23 cellular contexts compared by ENCODE assay signal in genomic region chr4:68872442-68873217, GRCh38. TPM values are rescaled to one million over a fixed set of nuclear protein-coding genes. Genes with fewer than 3 reads are reported as not detected.
DNase-seq lines count a peak whose midpoint lies in the region; ATAC-seq and TF ChIP-seq lines count a peak whose summit lies in the region.
"Had no signal": no experiment of that assay in that cellular context is flagged by ENCODE, and none has a peak within 500 bp of the region (broad histone marks: within the 10 kb centered on the region; RNA-seq: fewer than 3 reads in every experiment).

No MANE protein-coding gene starts in this region.

- no peak overlapping the region for H3K56ac ChIP-seq in H9 (ENCODE audit: insufficient read length, low read depth, low read length)

- intact Hi-C loops in colonic mucosa (cut with DNase I) = no loop called here

- no peaks in the 10 kb centered on the region for H4K20me1 ChIP-seq in H9 (ENCODE audit: control insufficient read depth, insufficient read depth, insufficient read length)

- H3K4ac ChIP-seq in H9 (ENCODE audit: low read depth, low read length) = no peak overlapping the region

- H3T11ph ChIP-seq in H9 (ENCODE audit: low read length) = no peak overlapping the region

- H3K27ac ChIP-seq in colonic mucosa (peak overlapping the region; percentile 58), H9 (ENCODE audit: insufficient read length, low read depth, low read length) (no peak overlapping the region), upper lobe of left lung (no peak overlapping the region)
- H3K27ac ChIP-seq: prostate gland, SJSA1 had no signal

- H3K79me1 ChIP-seq in H9 (ENCODE audit: insufficient read depth, low read depth, low read length, poor library complexity, severe bottlenecking) = no peaks in the 10 kb centered on the region

- H3K27me3 ChIP-seq in colonic mucosa (no peaks in the 10 kb centered on the region), H9 (ENCODE audit: insufficient read depth, low read length) (no peaks in the 10 kb centered on the region), upper lobe of left lung (no peaks in the 10 kb centered on the region)
- H3K27me3 ChIP-seq: SJSA1 had no signal

- H4K91ac ChIP-seq in H9 (ENCODE audit: insufficient read length, low read depth, low read length) = no peak overlapping the region

- DNase-seq in DMS53 (lab: John Stamatoyannopoulos, UW) (peak; percentile 59), NCI-H146 treated with DMSO at 0.1 percent for 48 hours (lab: John Stamatoyannopoulos, UW; ENCODE audit: unreplicated experiment) (peak; percentile 42), colonic mucosa (no peak), H9 (no peak), upper lobe of left lung (no peak), AML-193 (lab: John Stamatoyannopoulos, UW) (no peak)
- no peak for DNase-seq in stimulated activated CD4-positive, alpha-beta T cell treated with anti-CD3 and anti-CD28 coated beads, Interleukin-12 subunit alpha, Interleukin-12 subunit beta, amount 100 ng/mL, for 4 hours
- DNase-seq: activated CD8-positive, alpha-beta T cell treated with anti-CD3 and anti-CD28 coated beads, Interleukin-2, amount 10 ng/mL, durations not matched to agents 7 days and 5 days; activated T-cell treated with anti-CD3 and anti-CD28 coated beads, Interleukin-2, amount 50 U/mL, for 48 hours; CD8-positive, alpha-beta memory T cell; hippocampal formation; natural killer cell; NCI-H1930; NCI-H82; stimulated activated CD8-positive, alpha-beta memory T cell treated with anti-CD3 and anti-CD28 coated beads, Interleukin-4, amount 100 ng/mL, for 48 hours; substantia nigra had no signal

- H3K4me2 ChIP-seq in H9 (ENCODE audit: insufficient read depth, insufficient read length, low read length) = no peak overlapping the region

- no peak overlapping the region for H2AFZ ChIP-seq in H9 (ENCODE audit: low read length)

- H3K79me2 ChIP-seq in H9 (ENCODE audit: insufficient read depth, low read length) = no peaks in the 10 kb centered on the region

- H3K27me3 Mint-ChIP-seq in nephron (ENCODE audit: low read depth) = no peaks in the 10 kb centered on the region
- no peaks in the 10 kb centered on the region for H3K27me3 Mint-ChIP-seq in H9 (ENCODE audit: low read depth)
- H3K27me3 Mint-ChIP-seq: activated naive CD4-positive, alpha-beta T cell treated with anti-CD3 and anti-CD28 coated beads, Interleukin-2, amount 50 U/mL, for 24 hours; CD8-positive, alpha-beta memory T cell; memory B cell had no signal

- no peak overlapping the region for H4K8ac ChIP-seq in H9 (replicated peaks; ENCODE audit: insufficient read length, low read depth, low read length)

- no peak for TF ChIP-seq EP300 in upper lobe of left lung (IDR thresholded peaks at IDR 0.05)

- no peak overlapping the region for H3K4me3 ChIP-seq in colonic mucosa
- no peak overlapping the region for H3K4me3 ChIP-seq in upper lobe of left lung
- H3K4me3 ChIP-seq: prostate gland, SJSA1 had no signal

- TF ChIP-seq CTCF in colonic mucosa (IDR thresholded peaks at IDR 0.05) (no peak), nephron (IDR thresholded peaks at IDR 0.05; ENCODE audit: unreplicated experiment in 3 of 3) (no peak), H9 (conservative IDR thresholded peaks at IDR 0.05) (no peak), upper lobe of left lung (IDR thresholded peaks at IDR 0.05) (no peak)

- H3K4me3 Mint-ChIP-seq in nephron (no peak overlapping the region), H9 (no peak overlapping the region)
- H3K4me3 Mint-ChIP-seq: activated CD8-positive, alpha-beta T cell treated with anti-CD3 and anti-CD28 coated beads, Interleukin-2, amount 10 ng/mL, durations not matched to agents 7 days and 5 days; activated naive CD4-positive, alpha-beta T cell treated with anti-CD3 and anti-CD28 coated beads, Interleukin-2, amount 50 U/mL, for 24 hours; CD8-positive, alpha-beta memory T cell; memory B cell; natural killer cell; T-helper 2 cell treated with Interferon-gamma antibody and Interleukin-4, amounts not matched to agents 5 μg/mL and 100 μg/mL, for 36 hours had no signal

- H3K23ac ChIP-seq in H9 (ENCODE audit: insufficient read length, low read depth, low read length) = no peak overlapping the region

- no peak overlapping the region for H2AK5ac ChIP-seq in H9 (ENCODE audit: insufficient read length, low read length)

- H4K5ac ChIP-seq in H9 (ENCODE audit: insufficient read length, low read depth, low read length) = no peak overlapping the region

- H3K36me3 Mint-ChIP-seq in nephron (ENCODE audit: low read depth) (no peaks in the 10 kb centered on the region), H9 (ENCODE audit: insufficient read depth in 1 of 3, low read depth in 3 of 3) (peaks cover 0 to 5% (median 0%) of the 10 kb centered on the region in 3 experiments; a peak in 4 of 7 replicates)
- H3K36me3 Mint-ChIP-seq: activated naive CD4-positive, alpha-beta T cell treated with anti-CD3 and anti-CD28 coated beads, Interleukin-2, amount 50 U/mL, for 24 hours; CD8-positive, alpha-beta memory T cell; memory B cell; natural killer cell had no signal

- no peak overlapping the region for H2BK120ac ChIP-seq in H9 (ENCODE audit: low read depth, low read length, poor library complexity, severe bottlenecking)

- ATAC-seq in upper lobe of left lung (ENCODE audit: low FRiP score in 2 of 2) = no peak
- ATAC-seq: activated CD8-positive, alpha-beta T cell treated with anti-CD3 and anti-CD28 coated beads, Interleukin-2, amount 10 ng/mL, durations not matched to agents 7 days and 5 days; natural killer cell; Panc1 had no signal

- H3K4me1 ChIP-seq in colonic mucosa (no peaks in the 10 kb centered on the region), H9 (ENCODE audit: insufficient read depth, low read length) (no peaks in the 10 kb centered on the region), upper lobe of left lung (peaks cover 0 to 7% (median 0%) of the 10 kb centered on the region in 4 donors)
- H3K4me1 ChIP-seq: prostate gland, SJSA1 had no signal

- H3K23me2 ChIP-seq in H9 (ENCODE audit: insufficient read length, low read depth, low read length, poor library complexity, severe bottlenecking) = no peaks in the 10 kb centered on the region

- no CpG with 5 or more reads among the region's 3 CpGs for WGBS in H9 (ENCODE audit: extremely low coverage, insufficient read length, low lambda C conversion rate)
- 52 to 63% methylated on average over 3 of the region's 3 CpGs for WGBS in upper lobe of left lung, 2 donors

- H3K9me3 ChIP-seq in colonic mucosa (no peaks in the 10 kb centered on the region), H9 (ENCODE audit: control insufficient read depth, low read depth, low read length) (no peaks in the 10 kb centered on the region), upper lobe of left lung (no peaks in the 10 kb centered on the region)
- H3K9me3 ChIP-seq: prostate gland, SJSA1 had no signal

- no peak overlapping the region for H3K9ac ChIP-seq in colonic mucosa (ENCODE audit: low read depth in 2 of 2, low read length in 2 of 2)
- no peak overlapping the region for H3K9ac ChIP-seq in H9 (ENCODE audit: extremely low read depth, insufficient read length, low read length)

- H3K4me1 Mint-ChIP-seq in nephron (peaks cover 8% of the 10 kb centered on the region), H9 (peaks cover 0 to 11% of the 10 kb centered on the region in 2 experiments; a peak in 2 of 4 replicates)
- H3K4me1 Mint-ChIP-seq: activated naive CD4-positive, alpha-beta T cell treated with anti-CD3 and anti-CD28 coated beads, Interleukin-2, amount 50 U/mL, for 24 hours; CD8-positive, alpha-beta memory T cell; memory B cell; natural killer cell had no signal

- H3K18ac ChIP-seq in H9 (ENCODE audit: insufficient read length, low read depth, low read length) = no peak overlapping the region

- no peak overlapping the region for H2BK5ac ChIP-seq in H9 (ENCODE audit: insufficient read length, low read length)

- no peak overlapping the region for H3K14ac ChIP-seq in H9 (ENCODE audit: insufficient read depth, low read length)

- no peak overlapping the region for H2BK15ac ChIP-seq in H9 (ENCODE audit: low read depth, low read length)

- no peak overlapping the region for H2BK20ac ChIP-seq in H9 (ENCODE audit: low read depth, low read length, poor library complexity, severe bottlenecking)

- H3K9me3 Mint-ChIP-seq in nephron (no peaks in the 10 kb centered on the region), H9 (peaks cover 3 to 4% of the 10 kb centered on the region in 2 experiments; a peak in 3 of 5 replicates)
- H3K9me3 Mint-ChIP-seq: activated naive CD4-positive, alpha-beta T cell treated with anti-CD3 and anti-CD28 coated beads, Interleukin-2, amount 50 U/mL, for 24 hours; memory B cell; T-helper 2 cell treated with Interferon-gamma antibody and Interleukin-4, amounts not matched to agents 5 μg/mL and 100 μg/mL, for 36 hours had no signal

- H3K27ac Mint-ChIP-seq in nephron (peak overlapping the region; percentile 84 to 92 (median 88)), H9 (no peak overlapping the region)
- H3K27ac Mint-ChIP-seq: activated CD8-positive, alpha-beta T cell treated with anti-CD3 and anti-CD28 coated beads, Interleukin-2, amount 10 ng/mL, durations not matched to agents 7 days and 5 days; activated naive CD4-positive, alpha-beta T cell treated with anti-CD3 and anti-CD28 coated beads, Interleukin-2, amount 50 U/mL, for 24 hours; CD8-positive, alpha-beta memory T cell; memory B cell; natural killer cell; T-helper 2 cell treated with Interferon-gamma antibody and Interleukin-4, amounts not matched to agents 5 μg/mL and 100 μg/mL, for 36 hours had no signal

- H3K36me3 ChIP-seq in colonic mucosa = no peaks in the 10 kb centered on the region
- H3K36me3 ChIP-seq in upper lobe of left lung = no peaks in the 10 kb centered on the region
- H3K36me3 ChIP-seq: prostate gland, SJSA1 had no signal

- H2BK12ac ChIP-seq in H9 (ENCODE audit: insufficient read length, low read depth, low read length) = no peak overlapping the region

- TF ChIP-seq POLR2A in upper lobe of left lung (IDR thresholded peaks at IDR 0.05) = no peak

RNA-seq across cellular contexts. Expression of gene UGT2B10, which starts 56.8 kb away (rescaled TPM):
- total RNA-seq in colonic mucosa (1 to 10 TPM in 1 of 2 donors, under 1 TPM in 1; 0.40 to 1.0 TPM), H9 (2021) (not detected in 2 replicates), upper lobe of left lung (under 1 TPM in 1 of 6 donors, not detected in 5; 0.17 TPM)
- total RNA-seq: activated CD8-positive, alpha-beta T cell treated with anti-CD3 and anti-CD28 coated beads, Interleukin-2, amount 10 ng/mL, durations not matched to agents 7 days and 5 days; CD8-positive, alpha-beta memory T cell; natural killer cell; prostate gland; SJSA1 had no signal

Comparison
In these comparisons a context has a peak if more than half of its experiments do, and no peak if none do; other contexts are left out.
1. DNase-seq: peak in DMS53 (single experiment) and NCI-H146 treated with DMSO at 0.1 percent for 48 hours (single experiment); none in colonic mucosa (single experiment), stimulated activated CD4-positive, alpha-beta T cell treated with anti-CD3 and anti-CD28 coated beads, Interleukin-12 subunit alpha, Interleukin-12 subunit beta, amount 100 ng/mL, for 4 hours (single experiment), H9 (single experiment), upper lobe of left lung (0 of 2) and AML-193 (0 of 2).
2. H3K27ac Mint-ChIP-seq: peak in nephron (3 of 3); none in H9 (0 of 3).